29 cellular contexts compared by ENCODE assay signal in the genomic region with DNA sequence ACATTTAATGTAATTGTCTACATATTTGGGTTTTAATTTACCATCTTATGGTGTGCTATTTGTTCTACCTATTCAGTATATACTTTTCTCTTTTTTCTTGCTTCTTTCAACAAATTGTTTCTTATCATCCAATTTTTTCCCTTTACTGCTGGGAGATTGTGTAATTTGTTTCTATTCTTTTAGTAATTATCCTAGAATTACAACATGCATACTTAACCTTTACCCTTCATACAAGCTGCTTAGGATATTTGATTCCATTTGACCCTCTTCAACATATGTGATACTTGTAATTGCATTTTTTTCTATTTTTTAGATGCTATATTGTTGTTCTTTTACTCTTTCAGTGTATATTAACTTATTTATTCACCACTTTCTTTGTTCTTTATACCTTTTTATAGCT. TPM values are rescaled to one million over a fixed set of nuclear protein-coding genes. Genes with fewer than 3 reads are reported as not detected.
A peak's percentile ranks its signal among the peaks of the same experiment; 100 is the strongest.
DNase-seq lines count a peak whose midpoint lies in the region; ATAC-seq and TF ChIP-seq lines count a peak whose summit lies in the region.
"Had no signal": no experiment of that assay in that cellular context is flagged by ENCODE, and none has a peak within 500 bp of the region (broad histone marks: within the 10 kb centered on the region; RNA-seq: fewer than 3 reads in every experiment).

No MANE protein-coding gene starts in this region.

- peak overlapping the region; percentile 40 for H3K9ac ChIP-seq in adipocyte (ENCODE audit: low read length)
- H3K9ac ChIP-seq: BLaER1 had no signal

- no peaks in the 10 kb centered on the region for H3K27me3 ChIP-seq in adipocyte (replicated peaks; ENCODE audit: control insufficient read depth, insufficient read depth, low read length)
- H3K27me3 ChIP-seq: BE2C, BLaER1 had no signal

- H3K27me3 Mint-ChIP-seq in activated T-cell treated with anti-CD3 and anti-CD28 coated beads, Interleukin-2, amount 50 U/mL, for 72 hours (ENCODE audit: low read depth), result peaks cover 27% of the 10 kb centered on the region
- peaks cover 44% of the 10 kb centered on the region for H3K27me3 Mint-ChIP-seq in activated T-cell treated with anti-CD3 and anti-CD28 coated beads, Interleukin-2, amount 50 U/mL, for 24 hours

- CTCF ChIA-PET in HEK293T (lab: Yijun Ruan, JAX), result interaction anchor here (0.9 to 1.1 kb wide), 2 partner anchors 16 to 159 kb away, joined by 4 to 6 read pairs; no protein-coding TSS in a partner anchor

- POLR2A ChIA-PET in HEK293T (lab: Yijun Ruan, JAX), result no interaction called here

- no peak for ATAC-seq in activated T-cell treated with anti-CD3 and anti-CD28 coated beads, Interleukin-2, amount 50 U/mL, for 72 hours (replicated peaks in 1 of 2)
- ATAC-seq in HG03045 (IDR thresholded peaks at IDR 0.05; ENCODE audit: unreplicated experiment), result no peak
- ATAC-seq in GM21528 (IDR thresholded peaks at IDR 0.05; ENCODE audit: low FRiP score, unreplicated experiment), result no peak
- no peak for ATAC-seq in GM19324 (IDR thresholded peaks at IDR 0.05; ENCODE audit: low FRiP score, unreplicated experiment)
- ATAC-seq: GM12878 had no signal

- H3K9me3 Mint-ChIP-seq in activated T-cell treated with anti-CD3 and anti-CD28 coated beads, Interleukin-2, amount 50 U/mL, for 72 hours, result peaks cover 3 to 11% of the 10 kb centered on the region in 2 donors
- peaks cover 14% of the 10 kb centered on the region for H3K9me3 Mint-ChIP-seq in activated T-cell treated with anti-CD3 and anti-CD28 coated beads, Interleukin-2, amount 50 U/mL, for 24 hours

- H3K4me1 Mint-ChIP-seq in activated T-cell treated with anti-CD3 and anti-CD28 coated beads, Interleukin-2, amount 50 U/mL, for 72 hours (ENCODE audit: low read depth), result no peaks in the 10 kb centered on the region
- H3K4me1 Mint-ChIP-seq in activated T-cell treated with anti-CD3 and anti-CD28 coated beads, Interleukin-2, amount 50 U/mL, for 24 hours (ENCODE audit: low read depth), result no peaks in the 10 kb centered on the region
- H3K4me1 Mint-ChIP-seq: CD14-positive monocyte; CD8-positive, alpha-beta memory T cell had no signal

- no peak for DNase-seq in activated T-cell treated with anti-CD3 and anti-CD28 coated beads, Interleukin-2, amount 50 U/mL, for 72 hours
- no peak for DNase-seq in activated T-cell treated with anti-CD3 and anti-CD28 coated beads, Interleukin-2, amount 50 U/mL, for 24 hours
- DNase-seq in HEK293T (ENCODE audit: extremely low spot score), result no peak
- DNase-seq in adipocyte (ENCODE audit: low read depth), result peak; percentile 40
- peak; percentile 13 for DNase-seq in fibroblast of gingiva (ENCODE audit: low read depth)
- DNase-seq: 8988T; ACHN; BE2C; C1 segment of cervical spinal cord; CD4-positive, alpha-beta memory T cell; CD4-positive, CD25-positive, alpha-beta regulatory T cell; CD8-positive, alpha-beta memory T cell; COR-L47; DMS 273 treated with DMSO at 0.1 percent for 48 hours; DMS153; DMS53; DMS79; DND-41; EL; GDM1 had no signal

- peak overlapping the region; percentile 22 for H3K27ac Mint-ChIP-seq in activated T-cell treated with anti-CD3 and anti-CD28 coated beads, Interleukin-2, amount 50 U/mL, for 72 hours
- H3K27ac Mint-ChIP-seq in activated T-cell treated with anti-CD3 and anti-CD28 coated beads, Interleukin-2, amount 50 U/mL, for 24 hours, result no peak overlapping the region
- H3K27ac Mint-ChIP-seq: CD4-positive, alpha-beta memory T cell; CD8-positive, alpha-beta memory T cell had no signal

- H3K9me3 ChIP-seq in adipocyte (ENCODE audit: control insufficient read depth, low read length), result no peaks in the 10 kb centered on the region
- H3K9me3 ChIP-seq: BE2C had no signal

- no peak overlapping the region for H3K4me3 Mint-ChIP-seq in activated T-cell treated with anti-CD3 and anti-CD28 coated beads, Interleukin-2, amount 50 U/mL, for 72 hours
- no peak overlapping the region for H3K4me3 Mint-ChIP-seq in activated T-cell treated with anti-CD3 and anti-CD28 coated beads, Interleukin-2, amount 50 U/mL, for 24 hours
- H3K4me3 Mint-ChIP-seq: CD4-positive, alpha-beta memory T cell; CD4-positive, CD25-positive, alpha-beta regulatory T cell; CD8-positive, alpha-beta memory T cell had no signal

- H3K36me3 ChIP-seq in adipocyte (ENCODE audit: control insufficient read depth, insufficient read depth, low read length, severe bottlenecking), result no peaks in the 10 kb centered on the region
- H3K36me3 ChIP-seq: BE2C, BLaER1 had no signal

- H3K36me3 Mint-ChIP-seq in activated T-cell treated with anti-CD3 and anti-CD28 coated beads, Interleukin-2, amount 50 U/mL, for 72 hours (ENCODE audit: insufficient read depth in 2 of 2), result peaks cover 4 to 5% of the 10 kb centered on the region in 2 donors
- no peaks in the 10 kb centered on the region for H3K36me3 Mint-ChIP-seq in activated T-cell treated with anti-CD3 and anti-CD28 coated beads, Interleukin-2, amount 50 U/mL, for 24 hours (ENCODE audit: low read depth)
- H3K36me3 Mint-ChIP-seq: CD14-positive monocyte had no signal

- peaks cover 26% of the 10 kb centered on the region for H3K4me1 ChIP-seq in adipocyte (ENCODE audit: control insufficient read depth, insufficient read depth, low read length)
- H3K4me1 ChIP-seq: BE2C, BLaER1 had no signal

- peak overlapping the region; percentile 11 for H3K4me3 ChIP-seq in adipocyte (ENCODE audit: low read length)
- H3K4me3 ChIP-seq: BLaER1, GM12878 had no signal

TF ChIP-seq in HEK293T, 16 proteins besides CTCF, POLR2A, EP300 and RAD21:
- TF ChIP-seq BHLHE40 (IDR thresholded peaks at IDR 0.05; ENCODE audit: borderline replicate concordance) (no peak), ZNF384 (IDR thresholded peaks at IDR 0.05) (0 out of 2 replicates have a peak, but pooled peaks have one; percentile 21)

RNA-seq across cellular contexts. Expression of a gene that starts 15.1 kb away (rescaled TPM):
- 10 to 100 TPM; 32.9 to 34.7 TPM for total RNA-seq in activated T-cell treated with anti-CD3 and anti-CD28 coated beads, Interleukin-2, amount 50 U/mL, for 72 hours

RNA-seq across cellular contexts. Expression of a gene that starts 49.0 kb away (rescaled TPM):
- total RNA-seq in activated T-cell treated with anti-CD3 and anti-CD28 coated beads, Interleukin-2, amount 50 U/mL, for 72 hours, result not detected
- total RNA-seq: A673; CD4-positive, alpha-beta memory T cell; CD4-positive, CD25-positive, alpha-beta regulatory T cell; CD8-positive, alpha-beta memory T cell; Daoy; G401 had no signal

Comparison
In these comparisons a context has a peak if more than half of its experiments do, and no peak if none do; other contexts are left out.
1. DNase-seq: peak in adipocyte (single experiment) and fibroblast of gingiva (single experiment); none in activated T-cell treated with anti-CD3 and anti-CD28 coated beads, Interleukin-2, amount 50 U/mL, for 72 hours (0 of 2), activated T-cell treated with anti-CD3 and anti-CD28 coated beads, Interleukin-2, amount 50 U/mL, for 24 hours (single experiment) and HEK293T (single experiment).